Comparison of ENCODE assay signal across 15 cellular contexts in genomic region chr9:132283863-132284262, GRCh38.
DNase-seq lines count a peak whose midpoint lies in the region; ATAC-seq, FAIRE-seq and TF ChIP-seq lines count a peak whose summit lies in the region.
"Had no signal": no experiment of that assay in that cellular context is flagged by ENCODE, and none has a peak within 500 bp of the region (broad histone marks: within the 10 kb centered on the region; RNA-seq: fewer than 3 reads in every experiment).

No MANE protein-coding gene starts in this region.

- POLR2A ChIA-PET in A549 (lab: Yijun Ruan, JAX), result no interaction called here
- POLR2A ChIA-PET in A673 (lab: Charles Lee; ENCODE audit: low non-redundant PET), result interaction anchor here (0.6 kb wide), 1 partner anchor 183 kb away, joined by 3 read pairs; no protein-coding TSS in a partner anchor

- no peak for TF ChIP-seq RAD21 in A549 (conservative IDR thresholded peaks at IDR 0.05 in 1 of 2, IDR thresholded peaks at IDR 0.05 in 1 of 2)

- H3K9me3 Mint-ChIP-seq in CD4-positive, CD25-positive, alpha-beta regulatory T cell, result no peaks in the 10 kb centered on the region
- H3K9me3 Mint-ChIP-seq in activated naive CD8-positive, alpha-beta T cell treated with anti-CD3 and anti-CD28 coated beads, Interleukin-2, amount 50 U/mL, for 24 hours, result no peaks in the 10 kb centered on the region

- H3K4me3 ChIP-seq in A549 (no peak overlapping the region), A673 (ENCODE audit: low read depth, low read length, poor library complexity, severe bottlenecking) (no peak overlapping the region)
- no peak overlapping the region for H3K4me3 ChIP-seq in CD4-positive, CD25-positive, alpha-beta regulatory T cell (ENCODE audit: low read depth, low read length)
- H3K4me3 ChIP-seq: PC-9, SK-N-MC had no signal

- intact Hi-C loops in A673 (cut with micrococcal nuclease; ENCODE audit: unreplicated experiment), result no loop called here

- no peak overlapping the region for H3K27ac ChIP-seq in A549
- H3K27ac ChIP-seq in CD4-positive, CD25-positive, alpha-beta regulatory T cell (ENCODE audit: insufficient read depth, low read length, poor library complexity, severe bottlenecking), result no peak overlapping the region
- H3K27ac ChIP-seq in A673 (ENCODE audit: low read depth, low read length, poor library complexity, severe bottlenecking), result no peak overlapping the region
- H3K27ac ChIP-seq: PC-9, SK-N-MC had no signal

- 75% methylated on average over 7 of the region's 7 CpGs for WGBS in A549 (ENCODE audit: missing lambda C conversion rate)

- H3K27me3 ChIP-seq in CD4-positive, CD25-positive, alpha-beta regulatory T cell (ENCODE audit: control insufficient read depth, insufficient read depth, low read length), result no peaks in the 10 kb centered on the region
- H3K27me3 ChIP-seq in A673 (replicated peaks; ENCODE audit: insufficient read depth, low read depth, low read length, poor library complexity), result no peaks in the 10 kb centered on the region

- peak overlapping the region in 2 of 3 donors; percentile 20 to 27 for H3K27ac Mint-ChIP-seq in CD4-positive, CD25-positive, alpha-beta regulatory T cell
- peak overlapping the region; percentile 15 for H3K27ac Mint-ChIP-seq in activated naive CD8-positive, alpha-beta T cell treated with anti-CD3 and anti-CD28 coated beads, Interleukin-2, amount 50 U/mL, for 24 hours

- H3K9me3 ChIP-seq in A549 (no peaks in the 10 kb centered on the region), A673 (ENCODE audit: low read depth, low read length, poor library complexity, severe bottlenecking) (no peaks in the 10 kb centered on the region)
- no peaks in the 10 kb centered on the region for H3K9me3 ChIP-seq in CD4-positive, CD25-positive, alpha-beta regulatory T cell (ENCODE audit: control insufficient read depth in 2 of 2, low read length in 2 of 2)

- H3K4me1 Mint-ChIP-seq in CD4-positive, CD25-positive, alpha-beta regulatory T cell, result peaks cover 3 to 14% (median 4%) of the 10 kb centered on the region in 4 donors
- peaks cover 23% of the 10 kb centered on the region for H3K4me1 Mint-ChIP-seq in activated naive CD8-positive, alpha-beta T cell treated with anti-CD3 and anti-CD28 coated beads, Interleukin-2, amount 50 U/mL, for 24 hours

- H3K4me2 ChIP-seq in A549, result no peak overlapping the region
- H3K4me2 ChIP-seq: PC-9 had no signal

- CTCF ChIA-PET in A549 (lab: Yijun Ruan, JAX), result interaction anchor here (1.2 to 2.0 kb wide), 4 partner anchors 15 to 692 kb away, joined by 3 to 7 read pairs (median 4); no protein-coding TSS in a partner anchor
- CTCF ChIA-PET in A673 (lab: Charles Lee), result no interaction called here

- no TSS peak for BruUV-seq in A673 (replicated peaks; lab: Mats Ljungman, UMichigan)

- ATAC-seq in A549 (peak in 1 of 2 experiments; percentile 43; a peak in 3 of 6 replicates), GM21528 (IDR thresholded peaks at IDR 0.05; ENCODE audit: low FRiP score, unreplicated experiment) (no peak)
- ATAC-seq in CD4-positive, CD25-positive, alpha-beta regulatory T cell (ENCODE audit: low read depth in 2 of 2), result no peak
- ATAC-seq in activated naive CD8-positive, alpha-beta T cell treated with anti-CD3 and anti-CD28 coated beads, Interleukin-2, amount 50 U/mL, for 24 hours, result peak; percentile 35

- no peak overlapping the region for H3K4me3 Mint-ChIP-seq in CD4-positive, CD25-positive, alpha-beta regulatory T cell
- no peak overlapping the region for H3K4me3 Mint-ChIP-seq in activated naive CD8-positive, alpha-beta T cell treated with anti-CD3 and anti-CD28 coated beads, Interleukin-2, amount 50 U/mL, for 24 hours

- TF ChIP-seq CTCF in A549 (IDR thresholded peaks at IDR 0.05) (no peak), A673 (conservative IDR thresholded peaks at IDR 0.05; ENCODE audit: low read depth, low read length) (no peak)

- peak; percentile 72 for FAIRE-seq in A549 (lab: Jason Lieb, UNC)
- FAIRE-seq: endometrium had no signal

- no peaks in the 10 kb centered on the region for H3K27me3 Mint-ChIP-seq in CD4-positive, CD25-positive, alpha-beta regulatory T cell
- no peaks in the 10 kb centered on the region for H3K27me3 Mint-ChIP-seq in activated naive CD8-positive, alpha-beta T cell treated with anti-CD3 and anti-CD28 coated beads, Interleukin-2, amount 50 U/mL, for 24 hours

- peaks cover 93% of the 10 kb centered on the region for H3K36me3 ChIP-seq in CD4-positive, CD25-positive, alpha-beta regulatory T cell (ENCODE audit: control insufficient read depth, insufficient read depth, low read length)
- H3K36me3 ChIP-seq in A673 (ENCODE audit: insufficient read depth, low read length, poor library complexity, severe bottlenecking), result peaks cover 77% of the 10 kb centered on the region

- TF ChIP-seq POLR2A in A549 (IDR thresholded peaks at IDR 0.05; ENCODE audit: low read length), result no peak

- TF ChIP-seq EP300 in A549 (IDR thresholded peaks at IDR 0.05), result no peak

- peaks cover 49% of the 10 kb centered on the region for H3K36me3 Mint-ChIP-seq in CD4-positive, CD25-positive, alpha-beta regulatory T cell
- H3K36me3 Mint-ChIP-seq in activated naive CD8-positive, alpha-beta T cell treated with anti-CD3 and anti-CD28 coated beads, Interleukin-2, amount 50 U/mL, for 24 hours (ENCODE audit: low read depth), result peaks cover 63% of the 10 kb centered on the region

- no peak for DNase-seq in A549 (ENCODE audit: low read depth in 1 of 2, low spot score in 1 of 2)
- DNase-seq in CD4-positive, CD25-positive, alpha-beta regulatory T cell, result no peak
- no peak for DNase-seq in activated naive CD8-positive, alpha-beta T cell treated with anti-CD3 and anti-CD28 coated beads, Interleukin-2, amount 50 U/mL, for 24 hours
- DNase-seq in kidney tubule cell (ENCODE audit: low spot score), result peak; percentile 16
- no peak for DNase-seq in KG1 (lab: John Stamatoyannopoulos, UW)
- no peak for DNase-seq in A673 (ENCODE audit: low spot score)
- DNase-seq: C1 segment of cervical spinal cord; H7; Karpas-422; NCI-H2171 treated with DMSO at 0.1 percent for 48 hours; PC-9; stimulated activated CD4-positive, alpha-beta T cell treated with anti-CD3 and anti-CD28 coated beads, Interleukin-4, amount 100 ng/mL, for 24 hours had no signal

- H3K4me1 ChIP-seq in A549, result no peaks in the 10 kb centered on the region
- H3K4me1 ChIP-seq in CD4-positive, CD25-positive, alpha-beta regulatory T cell (ENCODE audit: control insufficient read depth, insufficient read depth, low read length, poor library complexity, severe bottlenecking), result no peaks in the 10 kb centered on the region
- H3K4me1 ChIP-seq in A673 (ENCODE audit: insufficient read depth, low read length, poor library complexity, severe bottlenecking), result no peaks in the 10 kb centered on the region

TF ChIP-seq in A549, 52 proteins besides CTCF, POLR2A, EP300 and RAD21:
- no peak for TF ChIP-seq FOXS1 (CRISPR knock-in tag; IDR thresholded peaks at IDR 0.05)
- TF ChIP-seq HDAC2 (IDR thresholded peaks at IDR 0.05), result no peak
- no peak for TF ChIP-seq CBX8 (IDR thresholded peaks at IDR 0.05)
- TF ChIP-seq ZSCAN20 (CRISPR knock-in tag; IDR thresholded peaks at IDR 0.05), result no peak
- no peak for TF ChIP-seq POLR2AphosphoS2 (conservative IDR thresholded peaks at IDR 0.05; ENCODE audit: low read length)
- TF ChIP-seq USF2 (IDR thresholded peaks at IDR 0.05), result no peak
- no peak for TF ChIP-seq GATA3 (IDR thresholded peaks at IDR 0.05; ENCODE audit: borderline replicate concordance)
- TF ChIP-seq MAFK (IDR thresholded peaks at IDR 0.05; ENCODE audit: partially characterized antibody), result no peak
- TF ChIP-seq RFX5 (IDR thresholded peaks at IDR 0.05), result no peak
- no peak for TF ChIP-seq CEBPB (IDR thresholded peaks at IDR 0.05)
- no peak for TF ChIP-seq JUN (IDR thresholded peaks at IDR 0.05)
- no peak for TF ChIP-seq EHF (CRISPR knock-in tag; IDR thresholded peaks at IDR 0.05)
- TF ChIP-seq FOSB (CRISPR knock-in tag; IDR thresholded peaks at IDR 0.05), result no peak
- no peak for TF ChIP-seq CHD2 (IDR thresholded peaks at IDR 0.05; ENCODE audit: low read length, partially characterized antibody)
- no peak for TF ChIP-seq HOXB5 (CRISPR knock-in tag; IDR thresholded peaks at IDR 0.05)
TF ChIP-seq in A549: peak in this region for 0.
